19 cellular contexts compared by ENCODE assay signal in the genomic region with DNA sequence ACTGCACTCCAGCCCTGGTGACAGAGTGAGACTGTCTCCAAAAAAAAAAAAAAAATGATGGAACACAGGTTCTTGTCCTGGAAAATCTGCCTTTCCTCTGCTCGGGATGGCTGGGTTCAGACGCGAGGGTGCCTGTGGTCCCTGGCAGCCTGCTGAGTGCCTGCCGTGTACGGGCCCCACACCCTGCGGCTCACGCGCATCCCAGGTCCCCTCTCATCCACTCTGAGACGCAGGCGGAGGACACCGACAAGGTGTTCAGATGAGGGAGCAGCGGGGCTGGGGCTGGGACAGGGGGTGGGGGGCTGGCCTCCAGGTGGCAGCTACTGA. TPM values are rescaled to one million over a fixed set of nuclear protein-coding genes. Genes with fewer than 3 reads are reported as not detected.
A peak's percentile ranks its signal among the peaks of the same experiment; 100 is the strongest.
DNase-seq lines count a peak whose midpoint lies in the region; TF ChIP-seq lines count a peak whose summit lies in the region.
"Had no signal": no experiment of that assay in that cellular context is flagged by ENCODE, and none has a peak within 500 bp of the region (broad histone marks: within the 10 kb centered on the region; RNA-seq: fewer than 3 reads in every experiment).

No MANE protein-coding gene starts in this region.

- H3K9me3 ChIP-seq in BLaER1: no peaks in the 10 kb centered on the region
- H3K9me3 ChIP-seq in KOPT-K1 (ENCODE audit: insufficient read depth, low read length, poor library complexity, severe bottlenecking): no peaks in the 10 kb centered on the region
- no peaks in the 10 kb centered on the region for H3K9me3 ChIP-seq in ectodermal cell (ENCODE audit: control insufficient read depth, low read length)
- no peaks in the 10 kb centered on the region for H3K9me3 ChIP-seq in neural progenitor cell (ENCODE audit: low read depth)

- H3K4me1 Mint-ChIP-seq in neural progenitor cell: peaks cover 39% of the 10 kb centered on the region

- TF ChIP-seq CTCF in neural progenitor cell (IDR thresholded peaks at IDR 0.05): no peak

- H3K79me2 ChIP-seq in neural progenitor cell (ENCODE audit: low read depth): no peaks in the 10 kb centered on the region

- DNase-seq in neural progenitor cell (ENCODE audit: low spot score) (no peak), GOT3 (lab: John Stamatoyannopoulos, UW) (no peak), NCI-H2029 treated with DMSO at 0.1 percent for 48 hours (lab: John Stamatoyannopoulos, UW) (no peak), ureter (ENCODE audit: low spot score) (no peak)
- DNase-seq in stimulated activated CD4-positive, alpha-beta T cell treated with anti-CD3 and anti-CD28 coated beads, Interleukin-4, amount 100 ng/mL, for 1 hour: no peak
- DNase-seq: CD4-positive, CD25-positive, alpha-beta regulatory T cell; DND-41; GDM1; Karpas-422; NCI-H1105 treated with DMSO at 0.1 percent for 48 hours; NCI-H187; NCI-H2227 treated with DMSO at 0.1 percent for 48 hours; NCI-H526; NK-92 treated with Interleukin-12 subunit alpha and Interleukin-12 subunit beta, amount 100 ng/mL, for 24 hours; OCI-M1; Right ventricle myocardium superior had no signal

- peaks cover 44% of the 10 kb centered on the region for H3F3A ChIP-seq in neural progenitor cell (ENCODE audit: low read depth)

- H3K27me3 ChIP-seq in BLaER1 (no peaks in the 10 kb centered on the region), ectodermal cell (ENCODE audit: control insufficient read depth, insufficient read depth, low read length, poor library complexity, severe bottlenecking) (no peaks in the 10 kb centered on the region), neural progenitor cell (no peaks in the 10 kb centered on the region)

- WGBS in ectodermal cell, 2 experiments: 68 to 75% methylated on average over 12 of the region's 12 CpGs

- H3K4me1 ChIP-seq in BLaER1 (peaks cover 73% of the 10 kb centered on the region), ectodermal cell (ENCODE audit: control insufficient read depth, insufficient read depth, low read length) (peaks cover 39% of the 10 kb centered on the region), neural progenitor cell (peaks cover 35% of the 10 kb centered on the region)

- H3K27me3 Mint-ChIP-seq in neural progenitor cell (ENCODE audit: insufficient read depth, low read depth): peaks cover 17% of the 10 kb centered on the region

- no peak overlapping the region for H2AFZ ChIP-seq in neural progenitor cell (replicated peaks)

- H3K9ac ChIP-seq in BLaER1 (no peak overlapping the region), neural progenitor cell (no peak overlapping the region)

- H3K4me3 Mint-ChIP-seq in neural progenitor cell: peak overlapping the region; percentile 64

- H3K4me2 ChIP-seq in BLaER1: peak overlapping the region; percentile 97; the same call in 1 of the 2 replicates
- peak overlapping the region; percentile 87 for H3K4me2 ChIP-seq in neural progenitor cell

- H3K9me3 Mint-ChIP-seq in neural progenitor cell: no peaks in the 10 kb centered on the region

- H3K36me3 Mint-ChIP-seq in neural progenitor cell: peaks cover 3% of the 10 kb centered on the region
- H3K36me3 Mint-ChIP-seq: CD4-positive, CD25-positive, alpha-beta regulatory T cell had no signal

- H3K36me3 ChIP-seq in BLaER1 (no peaks in the 10 kb centered on the region), KOPT-K1 (ENCODE audit: insufficient read depth, low read length) (no peaks in the 10 kb centered on the region), ectodermal cell (ENCODE audit: control insufficient read depth, insufficient read depth, low read length) (no peaks in the 10 kb centered on the region), neural progenitor cell (no peaks in the 10 kb centered on the region)

- no peak overlapping the region for H3K4me3 ChIP-seq in BLaER1
- H3K4me3 ChIP-seq in ectodermal cell (ENCODE audit: insufficient read depth, low read depth, low read length): no peak overlapping the region
- no peak overlapping the region for H3K4me3 ChIP-seq in neural progenitor cell

- H3K27ac Mint-ChIP-seq in neural progenitor cell: no peak overlapping the region
- H3K27ac Mint-ChIP-seq: CD4-positive, CD25-positive, alpha-beta regulatory T cell had no signal

- peak overlapping the region; percentile 91; the same call in 1 of the 2 replicates for H3K27ac ChIP-seq in BLaER1
- peak overlapping the region; percentile 83 for H3K27ac ChIP-seq in KOPT-K1 (ENCODE audit: low read depth, low read length, poor library complexity, severe bottlenecking)
- peak overlapping the region; percentile 6 for H3K27ac ChIP-seq in ectodermal cell (ENCODE audit: insufficient read depth, low read depth, low read length, poor library complexity, severe bottlenecking)
- no peak overlapping the region for H3K27ac ChIP-seq in neural progenitor cell

- H4K20me1 ChIP-seq in BLaER1 (no peaks in the 10 kb centered on the region), neural progenitor cell (ENCODE audit: low read depth) (no peaks in the 10 kb centered on the region)

RNA-seq across cellular contexts. Expression of a gene that starts 4.3 kb away (rescaled TPM):
- polyA plus RNA-seq in ectodermal cell (2013, experiment 1 of 4): 2.1 TPM
- polyA plus RNA-seq in ectodermal cell (2013, experiment 2 of 4): 3.1 TPM
- 2.3 TPM for polyA plus RNA-seq in ectodermal cell (2013, experiment 3 of 4)
- 3.6 TPM for polyA plus RNA-seq in ectodermal cell (2013, experiment 4 of 4)
- total RNA-seq in neural progenitor cell (ENCODE audit: low replicate concordance): 0.15 and 1.7 TPM in 2 replicates
- total RNA-seq in ureter: 40.9 TPM
- total RNA-seq: CD4-positive, CD25-positive, alpha-beta regulatory T cell had no signal

RNA-seq across cellular contexts. Expression of a gene that starts 10.1 kb away (rescaled TPM):
- polyA plus RNA-seq in ectodermal cell (2013, experiment 1 of 4): 10.6 TPM
- polyA plus RNA-seq in ectodermal cell (2013, experiment 2 of 4): 13.6 TPM
- polyA plus RNA-seq in ectodermal cell (2013, experiment 3 of 4): 12.2 TPM
- 10.6 TPM for polyA plus RNA-seq in ectodermal cell (2013, experiment 4 of 4)
- 2.4 and 7.0 TPM in 2 replicates for total RNA-seq in neural progenitor cell (ENCODE audit: low replicate concordance)
- total RNA-seq in ureter: 83.3 TPM
- total RNA-seq: CD4-positive, CD25-positive, alpha-beta regulatory T cell had no signal
- polyA plus RNA-seq: CD4-positive, CD25-positive, alpha-beta regulatory T cell had no signal

RNA-seq across cellular contexts. Expression of a gene that starts 18.3 kb away (rescaled TPM):
- polyA plus RNA-seq in ectodermal cell (2013, experiment 1 of 4): 109 TPM
- polyA plus RNA-seq in ectodermal cell (2013, experiment 2 of 4): 121 TPM
- polyA plus RNA-seq in ectodermal cell (2013, experiment 3 of 4): 104 TPM
- 109 TPM for polyA plus RNA-seq in ectodermal cell (2013, experiment 4 of 4)
- total RNA-seq in neural progenitor cell (ENCODE audit: low replicate concordance) (89.0 and 96.1 TPM in 2 replicates), ureter (145 TPM)

RNA-seq across cellular contexts. Expression of a gene that starts 24.1 kb away (rescaled TPM):
- 0.96 TPM for polyA plus RNA-seq in ectodermal cell (2013, experiment 1 of 4)
- 1.0 TPM for polyA plus RNA-seq in ectodermal cell (2013, experiment 2 of 4)
- polyA plus RNA-seq in ectodermal cell (2013, experiment 3 of 4): 0.21 TPM
- 1.1 TPM for polyA plus RNA-seq in ectodermal cell (2013, experiment 4 of 4)
- total RNA-seq in neural progenitor cell (ENCODE audit: low replicate concordance) (not detected in 2 replicates), ureter (8.0 TPM)

RNA-seq across cellular contexts. Expression of a gene that starts 26.3 kb away (rescaled TPM):
- polyA plus RNA-seq in ectodermal cell (2013, experiment 1 of 4): 244 TPM
- polyA plus RNA-seq in ectodermal cell (2013, experiment 2 of 4): 258 TPM
- polyA plus RNA-seq in ectodermal cell (2013, experiment 3 of 4): 212 TPM
- polyA plus RNA-seq in ectodermal cell (2013, experiment 4 of 4): 246 TPM
- 143 and 198 TPM in 2 replicates for total RNA-seq in neural progenitor cell (ENCODE audit: low replicate concordance)
- total RNA-seq in ureter: 259 TPM

Comparison
In these comparisons a context has a peak if more than half of its experiments do, and no peak if none do; other contexts are left out.
1. RNA of a gene that starts 4.3 kb away (total RNA-seq): 40.9 TPM in ureter (single experiment); 0.15 to 1.7 TPM in neural progenitor cell; every median in the first group is over 10 times any median in the second.
2. RNA of a gene that starts 10.1 kb away (total RNA-seq): 83.3 TPM in ureter (single experiment); 2.4 to 7.0 TPM in neural progenitor cell; every median in the first group is over 10 times any median in the second.